In genomic region chr9:85268024-85268610, GRCh38 we compare ENCODE assay signal across 1 cellular context.
TF ChIP-seq lines count a peak whose summit lies in the region.

No MANE protein-coding gene starts in this region.

TF ChIP-seq in WTC11, 78 proteins besides CTCF, POLR2A, EP300 and RAD21 (continued from another document):
- TF ChIP-seq E2F5 (CRISPR knock-in tag; IDR thresholded peaks at IDR 0.05) (no peak), ZNF263 (CRISPR knock-in tag; IDR thresholded peaks at IDR 0.05; ENCODE audit: low read depth) (no peak), ZNF512 (CRISPR knock-in tag; IDR thresholded peaks at IDR 0.05; ENCODE audit: borderline replicate concordance) (no peak), E2F4 (CRISPR knock-in tag; IDR thresholded peaks at IDR 0.05; ENCODE audit: borderline replicate concordance, low read depth) (no peak)
